1 cellular context compared by ENCODE assay signal in the genomic region with DNA sequence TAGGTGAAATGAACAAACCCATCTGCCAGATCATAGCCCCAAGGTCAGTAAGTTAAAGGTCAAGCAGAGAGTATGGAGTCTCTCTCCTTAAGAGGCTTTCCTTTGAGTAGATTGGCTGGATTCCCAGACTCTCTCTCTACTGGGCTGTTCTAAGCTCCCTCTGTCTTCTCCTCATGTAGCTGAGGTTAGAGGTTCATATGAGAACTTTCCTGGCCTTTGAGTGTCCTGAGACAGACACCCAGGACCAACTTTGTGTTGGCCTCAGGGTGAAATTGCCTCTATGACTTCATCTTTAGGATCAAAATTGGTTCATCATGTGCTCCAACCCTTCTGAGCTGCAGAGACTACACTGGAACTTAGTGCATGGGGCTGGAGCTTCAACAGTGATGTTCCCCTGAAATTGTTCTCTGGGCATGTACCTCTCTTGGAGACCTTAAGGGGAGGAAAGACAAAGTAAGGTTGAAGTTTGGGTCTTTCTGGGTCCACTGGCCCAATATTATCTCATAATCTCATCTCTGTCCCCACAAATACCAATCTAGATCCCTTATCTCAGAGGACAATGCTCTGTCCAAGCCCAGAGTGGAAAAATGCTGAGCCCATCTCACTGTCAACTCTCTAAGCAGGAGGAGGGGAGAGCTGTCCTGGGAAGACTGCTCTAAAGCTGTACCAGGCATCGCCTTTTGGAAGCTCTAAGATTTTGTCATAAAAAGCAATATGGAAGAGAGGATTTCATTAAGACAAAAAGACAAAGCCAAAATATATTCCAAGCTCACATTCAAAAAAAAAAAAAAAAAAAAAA.
TF ChIP-seq lines count a peak whose summit lies in the region.

No MANE protein-coding gene starts in this region.

TF ChIP-seq in HepG2, 621 proteins besides CTCF, POLR2A, EP300 and RAD21:
- TF ChIP-seq ATF1 (CRISPR knock-in tag; IDR thresholded peaks at IDR 0.05) (peak; percentile 13; the same call in 1 of the 2 replicates), CBX1 (IDR thresholded peaks at IDR 0.05; ENCODE audit: low read depth) (no peak), ZNF274 (CRISPR knock-in tag; IDR thresholded peaks at IDR 0.05) (no peak), ZNF124 (CRISPR knock-in tag; IDR thresholded peaks at IDR 0.05) (no peak), XBP1 (CRISPR knock-in tag; IDR thresholded peaks at IDR 0.05) (no peak), SSRP1 (CRISPR knock-in tag; IDR thresholded peaks at IDR 0.05) (0 out of 2 replicates have a peak, but pooled peaks have one; percentile 31), HNRNPUL1 (IDR thresholded peaks at IDR 0.05; ENCODE audit: low read depth, low read length) (no peak), MED13 (CRISPR knock-in tag; IDR thresholded peaks at IDR 0.05) (no peak), SRSF1 (optimal IDR thresholded peaks at IDR 0.05; ENCODE audit: low read depth, low read length) (no peak), ZNF569 (CRISPR knock-in tag; IDR thresholded peaks at IDR 0.05; ENCODE audit: borderline replicate concordance) (no peak), CREB1 (IDR thresholded peaks at IDR 0.05) (no peak), CREB1 (CRISPR knock-in tag; IDR thresholded peaks at IDR 0.05) (0 out of 2 replicates have a peak, but pooled peaks have one; percentile 15), NR2F6 (IDR thresholded peaks at IDR 0.05) (0 out of 2 replicates have a peak, but pooled peaks have one; percentile 12), NR2F6 (CRISPR knock-in tag; IDR thresholded peaks at IDR 0.05) (no peak), ZNF468 (CRISPR knock-in tag; IDR thresholded peaks at IDR 0.05) (no peak), ZNF383 (CRISPR knock-in tag; IDR thresholded peaks at IDR 0.05; ENCODE audit: borderline replicate concordance) (no peak), ZMYM3 (CRISPR knock-in tag; IDR thresholded peaks at IDR 0.05) (0 out of 2 replicates have a peak, but pooled peaks have one; percentile 23), ZNF3 (CRISPR knock-in tag; IDR thresholded peaks at IDR 0.05) (no peak), ZNF546 (CRISPR knock-in tag; conservative IDR thresholded peaks at IDR 0.05) (no peak), NR1H2 (CRISPR knock-in tag; IDR thresholded peaks at IDR 0.05; ENCODE audit: borderline replicate concordance, low read depth) (no peak), TAF1 (CRISPR knock-in tag; IDR thresholded peaks at IDR 0.05) (no peak), TEAD3 (CRISPR knock-in tag; optimal IDR thresholded peaks at IDR 0.05; ENCODE audit: borderline replicate concordance) (no peak), CHD4 (IDR thresholded peaks at IDR 0.05; ENCODE audit: borderline replicate concordance, low read length) (peak; percentile 32; the same call in 1 of the 2 replicates), ZMAT3 (CRISPR knock-in tag; conservative IDR thresholded peaks at IDR 0.05) (no peak), KDM1A (CRISPR knock-in tag; IDR thresholded peaks at IDR 0.05) (no peak), SRF (IDR thresholded peaks at IDR 0.05; ENCODE audit: low read depth, low read length) (no peak), FOSL1 (CRISPR knock-in tag; IDR thresholded peaks at IDR 0.05; ENCODE audit: borderline replicate concordance) (no peak), BRD4 (CRISPR knock-in tag; IDR thresholded peaks at IDR 0.05) (no peak), SMAD1 (CRISPR knock-in tag; IDR thresholded peaks at IDR 0.05; ENCODE audit: borderline replicate concordance, low read depth) (no peak), ZNF33A (CRISPR knock-in tag; IDR thresholded peaks at IDR 0.05; ENCODE audit: borderline replicate concordance) (no peak), ZNF224 (CRISPR knock-in tag; IDR thresholded peaks at IDR 0.05) (no peak)
- TF ChIP-seq, protein P1, sequence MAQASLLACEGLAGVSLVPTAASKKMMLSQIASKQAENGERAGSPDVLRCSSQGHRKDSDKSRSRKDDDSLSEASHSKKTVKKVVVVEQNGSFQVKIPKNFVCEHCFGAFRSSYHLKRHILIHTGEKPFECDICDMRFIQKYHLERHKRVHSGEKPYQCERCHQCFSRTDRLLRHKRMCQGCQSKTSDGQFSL (CRISPR knock-in tag; IDR thresholded peaks at IDR 0.05): no peak
- TF ChIP-seq, protein P2, sequence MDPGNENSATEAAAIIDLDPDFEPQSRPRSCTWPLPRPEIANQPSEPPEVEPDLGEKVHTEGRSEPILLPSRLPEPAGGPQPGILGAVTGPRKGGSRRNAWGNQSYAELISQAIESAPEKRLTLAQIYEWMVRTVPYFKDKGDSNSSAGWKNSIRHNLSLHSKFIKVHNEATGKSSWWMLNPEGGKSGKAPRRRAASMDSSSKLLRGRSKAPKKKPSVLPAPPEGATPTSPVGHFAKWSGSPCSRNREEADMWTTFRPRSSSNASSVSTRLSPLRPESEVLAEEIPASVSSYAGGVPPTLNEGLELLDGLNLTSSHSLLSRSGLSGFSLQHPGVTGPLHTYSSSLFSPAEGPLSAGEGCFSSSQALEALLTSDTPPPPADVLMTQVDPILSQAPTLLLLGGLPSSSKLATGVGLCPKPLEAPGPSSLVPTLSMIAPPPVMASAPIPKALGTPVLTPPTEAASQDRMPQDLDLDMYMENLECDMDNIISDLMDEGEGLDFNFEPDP (CRISPR knock-in tag; conservative IDR thresholded peaks at IDR 0.05): 0 out of 2 replicates have a peak, but pooled peaks have one; percentile 70
- TF ChIP-seq, protein P3, sequence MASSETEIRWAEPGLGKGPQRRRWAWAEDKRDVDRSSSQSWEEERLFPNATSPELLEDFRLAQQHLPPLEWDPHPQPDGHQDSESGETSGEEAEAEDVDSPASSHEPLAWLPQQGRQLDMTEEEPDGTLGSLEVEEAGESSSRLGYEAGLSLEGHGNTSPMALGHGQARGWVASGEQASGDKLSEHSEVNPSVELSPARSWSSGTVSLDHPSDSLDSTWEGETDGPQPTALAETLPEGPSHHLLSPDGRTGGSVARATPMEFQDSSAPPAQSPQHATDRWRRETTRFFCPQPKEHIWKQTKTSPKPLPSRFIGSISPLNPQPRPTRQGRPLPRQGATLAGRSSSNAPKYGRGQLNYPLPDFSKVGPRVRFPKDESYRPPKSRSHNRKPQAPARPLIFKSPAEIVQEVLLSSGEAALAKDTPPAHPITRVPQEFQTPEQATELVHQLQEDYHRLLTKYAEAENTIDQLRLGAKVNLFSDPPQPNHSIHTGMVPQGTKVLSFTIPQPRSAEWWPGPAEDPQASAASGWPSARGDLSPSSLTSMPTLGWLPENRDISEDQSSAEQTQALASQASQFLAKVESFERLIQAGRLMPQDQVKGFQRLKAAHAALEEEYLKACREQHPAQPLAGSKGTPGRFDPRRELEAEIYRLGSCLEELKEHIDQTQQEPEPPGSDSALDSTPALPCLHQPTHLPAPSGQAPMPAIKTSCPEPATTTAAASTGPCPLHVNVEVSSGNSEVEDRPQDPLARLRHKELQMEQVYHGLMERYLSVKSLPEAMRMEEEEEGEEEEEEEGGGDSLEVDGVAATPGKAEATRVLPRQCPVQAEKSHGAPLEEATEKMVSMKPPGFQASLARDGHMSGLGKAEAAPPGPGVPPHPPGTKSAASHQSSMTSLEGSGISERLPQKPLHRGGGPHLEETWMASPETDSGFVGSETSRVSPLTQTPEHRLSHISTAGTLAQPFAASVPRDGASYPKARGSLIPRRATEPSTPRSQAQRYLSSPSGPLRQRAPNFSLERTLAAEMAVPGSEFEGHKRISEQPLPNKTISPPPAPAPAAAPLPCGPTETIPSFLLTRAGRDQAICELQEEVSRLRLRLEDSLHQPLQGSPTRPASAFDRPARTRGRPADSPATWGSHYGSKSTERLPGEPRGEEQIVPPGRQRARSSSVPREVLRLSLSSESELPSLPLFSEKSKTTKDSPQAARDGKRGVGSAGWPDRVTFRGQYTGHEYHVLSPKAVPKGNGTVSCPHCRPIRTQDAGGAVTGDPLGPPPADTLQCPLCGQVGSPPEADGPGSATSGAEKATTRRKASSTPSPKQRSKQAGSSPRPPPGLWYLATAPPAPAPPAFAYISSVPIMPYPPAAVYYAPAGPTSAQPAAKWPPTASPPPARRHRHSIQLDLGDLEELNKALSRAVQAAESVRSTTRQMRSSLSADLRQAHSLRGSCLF (CRISPR knock-in tag; IDR thresholded peaks at IDR 0.05; ENCODE audit: borderline replicate concordance): no peak
- TF ChIP-seq, protein P4, sequence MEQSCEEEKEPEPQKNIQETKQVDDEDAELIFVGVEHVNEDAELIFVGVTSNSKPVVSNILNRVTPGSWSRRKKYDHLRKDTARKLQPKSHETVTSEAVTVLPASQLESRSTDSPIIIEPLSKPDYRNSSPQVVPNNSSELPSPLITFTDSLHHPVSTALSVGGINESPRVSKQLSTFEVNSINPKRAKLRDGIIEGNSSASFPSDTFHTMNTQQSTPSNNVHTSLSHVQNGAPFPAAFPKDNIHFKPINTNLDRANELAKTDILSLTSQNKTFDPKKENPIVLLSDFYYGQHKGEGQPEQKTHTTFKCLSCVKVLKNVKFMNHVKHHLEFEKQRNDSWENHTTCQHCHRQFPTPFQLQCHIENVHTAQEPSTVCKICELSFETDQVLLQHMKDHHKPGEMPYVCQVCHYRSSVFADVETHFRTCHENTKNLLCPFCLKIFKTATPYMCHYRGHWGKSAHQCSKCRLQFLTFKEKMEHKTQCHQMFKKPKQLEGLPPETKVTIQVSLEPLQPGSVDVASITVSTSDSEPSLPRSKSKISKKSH (CRISPR knock-in tag; IDR thresholded peaks at IDR 0.05; ENCODE audit: borderline replicate concordance): no peak
- TF ChIP-seq, protein P5, sequence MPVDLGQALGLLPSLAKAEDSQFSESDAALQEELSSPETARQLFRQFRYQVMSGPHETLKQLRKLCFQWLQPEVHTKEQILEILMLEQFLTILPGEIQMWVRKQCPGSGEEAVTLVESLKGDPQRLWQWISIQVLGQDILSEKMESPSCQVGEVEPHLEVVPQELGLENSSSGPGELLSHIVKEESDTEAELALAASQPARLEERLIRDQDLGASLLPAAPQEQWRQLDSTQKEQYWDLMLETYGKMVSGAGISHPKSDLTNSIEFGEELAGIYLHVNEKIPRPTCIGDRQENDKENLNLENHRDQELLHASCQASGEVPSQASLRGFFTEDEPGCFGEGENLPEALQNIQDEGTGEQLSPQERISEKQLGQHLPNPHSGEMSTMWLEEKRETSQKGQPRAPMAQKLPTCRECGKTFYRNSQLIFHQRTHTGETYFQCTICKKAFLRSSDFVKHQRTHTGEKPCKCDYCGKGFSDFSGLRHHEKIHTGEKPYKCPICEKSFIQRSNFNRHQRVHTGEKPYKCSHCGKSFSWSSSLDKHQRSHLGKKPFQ (CRISPR knock-in tag; IDR thresholded peaks at IDR 0.05; ENCODE audit: insufficient replicate concordance): peak; percentile 33
- TF ChIP-seq, protein P6, sequence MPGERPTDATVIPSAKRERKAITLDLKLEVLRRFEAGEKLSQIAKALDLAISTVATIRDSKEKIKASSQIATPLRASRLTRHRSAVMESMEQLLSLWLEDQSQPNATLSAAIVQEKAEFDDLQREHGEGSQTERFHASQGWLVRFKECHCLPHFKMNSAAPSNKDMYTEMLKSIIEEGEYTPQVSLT (CRISPR knock-in tag; IDR thresholded peaks at IDR 0.05; ENCODE audit: borderline replicate concordance, low read depth): no peak
- TF ChIP-seq, protein P7, sequence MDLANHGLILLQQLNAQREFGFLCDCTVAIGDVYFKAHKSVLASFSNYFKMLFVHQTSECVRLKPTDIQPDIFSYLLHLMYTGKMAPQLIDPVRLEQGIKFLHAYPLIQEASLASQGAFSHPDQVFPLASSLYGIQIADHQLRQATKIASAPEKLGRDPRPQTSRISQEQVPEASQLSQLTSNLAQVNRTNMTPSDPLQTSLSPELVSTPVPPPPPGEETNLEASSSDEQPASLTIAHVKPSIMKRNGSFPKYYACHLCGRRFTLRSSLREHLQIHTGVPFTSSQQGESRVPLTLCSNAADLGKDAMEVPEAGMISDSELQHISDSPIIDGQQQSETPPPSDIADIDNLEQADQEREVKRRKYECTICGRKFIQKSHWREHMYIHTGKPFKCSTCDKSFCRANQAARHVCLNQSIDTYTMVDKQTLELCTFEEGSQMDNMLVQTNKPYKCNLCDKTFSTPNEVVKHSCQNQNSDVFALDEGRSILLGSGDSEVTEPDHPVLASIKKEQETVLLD (CRISPR knock-in tag; IDR thresholded peaks at IDR 0.05; ENCODE audit: low read depth): no peak
